Comparison of ENCODE assay signal across 1 cellular context in genomic region chr13:32150794-32151193, GRCh38.
TF ChIP-seq lines count a peak whose summit lies in the region.

No MANE protein-coding gene starts in this region.

TF ChIP-seq in IMR-90, 13 proteins besides CTCF, POLR2A, EP300 and RAD21:
- no peak for TF ChIP-seq MAZ (IDR thresholded peaks at IDR 0.05; ENCODE audit: borderline replicate concordance, low read depth, low read length)
- no peak for TF ChIP-seq SMC3 (IDR thresholded peaks at IDR 0.05; ENCODE audit: low read depth, low read length)
- TF ChIP-seq BHLHE40 (IDR thresholded peaks at IDR 0.05; ENCODE audit: low read depth, low read length): no peak
- TF ChIP-seq MXI1 (IDR thresholded peaks at IDR 0.05; ENCODE audit: borderline replicate concordance, low read depth, low read length): no peak
- no peak for TF ChIP-seq FOS (IDR thresholded peaks at IDR 0.05; ENCODE audit: low read depth, low read length)
- TF ChIP-seq MAFK (IDR thresholded peaks at IDR 0.05; ENCODE audit: low read depth, low read length): no peak
- no peak for TF ChIP-seq ELK1 (IDR thresholded peaks at IDR 0.05; ENCODE audit: borderline replicate concordance, low read depth, low read length)
